ENCODE assay signal across 1 cellular context in the genomic region with DNA sequence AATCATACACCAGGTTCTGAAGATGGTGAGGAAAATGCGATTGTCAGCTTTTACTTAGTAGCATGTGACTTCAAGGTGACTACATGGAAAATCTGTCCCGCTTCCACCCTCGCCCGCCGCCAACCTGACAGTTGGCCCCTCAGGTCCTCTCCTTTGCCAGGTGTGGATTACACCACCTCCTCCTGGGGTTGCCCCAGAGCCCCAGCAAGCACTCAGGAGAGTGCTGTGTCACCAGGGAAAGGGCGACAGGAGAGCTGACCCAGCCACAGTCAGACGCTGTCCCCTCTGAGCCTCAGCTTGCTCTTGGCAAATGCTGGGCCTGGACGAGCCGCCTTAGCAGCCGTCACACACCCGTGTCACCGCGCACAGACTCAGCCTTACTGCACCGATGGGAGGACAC.
TF ChIP-seq lines count a peak whose summit lies in the region.

No MANE protein-coding gene starts in this region.

TF ChIP-seq in GM23338, 12 proteins besides CTCF, POLR2A, EP300 and RAD21:
- TF ChIP-seq POLR2AphosphoS5 (IDR thresholded peaks at IDR 0.05; ENCODE audit: low read depth) (no peak), ZNF114 (CRISPR knock-in tag; IDR thresholded peaks at IDR 0.05) (no peak), JUNB (IDR thresholded peaks at IDR 0.05; ENCODE audit: unreplicated experiment) (no peak), EZH2 (IDR thresholded peaks at IDR 0.05; ENCODE audit: low read depth, unreplicated experiment) (no peak)
